Comparison of ENCODE assay signal across 17 cellular contexts in the genomic region with DNA sequence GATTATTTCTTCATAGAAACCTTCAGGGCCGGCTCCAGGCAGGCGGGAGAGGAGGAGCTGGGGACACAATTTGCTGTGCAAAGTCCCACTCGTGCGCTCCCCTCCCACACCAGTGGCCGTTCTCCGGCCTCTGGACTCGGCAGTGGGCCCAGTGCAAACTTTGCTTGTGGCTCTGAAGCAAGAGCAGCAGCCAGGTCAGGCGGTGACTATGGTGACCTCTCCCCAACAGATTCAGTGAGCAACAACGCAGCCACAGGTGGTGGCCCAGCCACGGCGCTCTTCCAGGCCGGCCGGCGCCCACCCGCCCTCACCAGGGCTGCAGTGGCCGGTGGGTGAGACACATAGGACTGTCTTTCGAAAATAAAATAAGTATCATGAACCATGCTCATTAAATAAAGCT. TPM values are rescaled to one million over a fixed set of nuclear protein-coding genes. Genes with fewer than 3 reads are reported as not detected.
DNase-seq lines count a peak whose midpoint lies in the region; ATAC-seq, FAIRE-seq and TF ChIP-seq lines count a peak whose summit lies in the region.
"Had no signal": no experiment of that assay in that cellular context is flagged by ENCODE, and none has a peak within 500 bp of the region (broad histone marks: within the 10 kb centered on the region; RNA-seq: fewer than 3 reads in every experiment).

No MANE protein-coding gene starts in this region.

- no peaks in the 10 kb centered on the region for H3K27me3 Mint-ChIP-seq in Caco-2 (ENCODE audit: insufficient read depth, unreplicated experiment)
- H3K27me3 Mint-ChIP-seq in activated T-helper 1 cell treated with anti-CD3 and anti-CD28 coated beads, Interleukin-12 subunit alpha, Interleukin-12 subunit beta, Interleukin-2, Interleukin-4 antibody, amounts not matched to agents 30 ng/mL and 10 ng/mL and 1 ng/mL, durations not matched to agents 14 hours and 24 hours and 36 hours (ENCODE audit: insufficient read depth) = peaks cover 4% of the 10 kb centered on the region

- H3K4me2 ChIP-seq in K562 (ENCODE audit: insufficient read depth, low read length) = no peak overlapping the region
- H3K4me2 ChIP-seq: PC-9 had no signal

- no peak for TF ChIP-seq EP300 in K562 (IDR thresholded peaks at IDR 0.05; ENCODE audit: low read length)

- no peak overlapping the region for H3K27ac Mint-ChIP-seq in Caco-2 (ENCODE audit: unreplicated experiment)
- no peak overlapping the region for H3K27ac Mint-ChIP-seq in activated T-helper 1 cell treated with anti-CD3 and anti-CD28 coated beads, Interleukin-12 subunit alpha, Interleukin-12 subunit beta, Interleukin-2, Interleukin-4 antibody, amounts not matched to agents 30 ng/mL and 10 ng/mL and 1 ng/mL, durations not matched to agents 14 hours and 24 hours and 36 hours
- H3K27ac Mint-ChIP-seq: WTC11 had no signal

- no peak for TF ChIP-seq RAD21 in K562 (CRISPR knock-in tag; conservative IDR thresholded peaks at IDR 0.05 in 1 of 2, IDR thresholded peaks at IDR 0.05 in 1 of 2)

- peak in 1 of 2 experiments; percentile 23 for DNase-seq in Caco-2
- no peak for DNase-seq in K562 (ENCODE audit: extremely low read depth in 1 of 4, low spot score in 3 of 4)
- peak; percentile 58 for DNase-seq in left ventricle myocardium superior
- DNase-seq in pancreas = peak in 4 of 6 donors; percentile 60 to 79 (median 70)
- DNase-seq in brain microvascular endothelial cell = no peak
- no peak for DNase-seq in NCI-H1092 (lab: John Stamatoyannopoulos, UW)
- no peak for DNase-seq in activated T-helper 1 cell treated with anti-CD3 and anti-CD28 coated beads, Interleukin-12 subunit alpha, Interleukin-12 subunit beta, Interleukin-2, Interleukin-4 antibody, amounts not matched to agents 30 ng/mL and 10 ng/mL and 1 ng/mL, durations not matched to agents 14 hours and 24 hours and 36 hours (ENCODE audit: low spot score)
- DNase-seq: activated gamma-delta T cell; colonic mucosa; NCI-H187; PC-9; stimulated activated naive CD8-positive, alpha-beta T cell treated with anti-CD3 and anti-CD28 coated beads, Interleukin-15, Interleukin-2, amounts not matched to agents 100 U/mL and 50 U/mL, for 24 hours; SW 1271 had no signal

- H3K4me1 ChIP-seq in Caco-2 (0 out of 2 replicates have a peak, but pooled peaks cover 3% of the 10 kb centered on the region), K562 (replicated peaks in 1 of 2; ENCODE audit: control insufficient read depth in 2 of 2, insufficient read depth in 2 of 2, low read length in 2 of 2) (peaks cover 0 to 51% of the 10 kb centered on the region in 2 experiments; a peak in 2 of 5 replicates), pancreas (peaks cover 49 to 66% (median 56%) of the 10 kb centered on the region in 3 donors)

- in situ Hi-C loops in K562 (cut with MboI) (no loop called here), brain microvascular endothelial cell (cut with HindIII; ENCODE audit: low pct_ligation_motif_present, low sequenced_read_pairs) (no loop called here)

- H3K4me3 ChIP-seq in Caco-2 (ENCODE audit: low read depth, low read length) = no peak overlapping the region
- no peak overlapping the region for H3K4me3 ChIP-seq in K562
- H3K4me3 ChIP-seq in pancreas = no peak overlapping the region
- H3K4me3 ChIP-seq in brain microvascular endothelial cell (ENCODE audit: low read depth, low read length) = no peak overlapping the region
- H3K4me3 ChIP-seq: colonic mucosa, PC-9 had no signal

- ATAC-seq in K562 (no peak), left ventricle myocardium superior (no peak), pancreas (peak in 2 of 4 donors; percentile 1), GM19463 (IDR thresholded peaks at IDR 0.05; ENCODE audit: unreplicated experiment) (no peak)
- ATAC-seq: stimulated activated naive CD8-positive, alpha-beta T cell treated with anti-CD3 and anti-CD28 coated beads, Interleukin-15, Interleukin-2, amounts not matched to agents 100 U/mL and 50 U/mL, for 24 hours; WTC11 had no signal

- TF ChIP-seq POLR2A in K562 (conservative IDR thresholded peaks at IDR 0.05) = no peak

- H3K27me3 ChIP-seq in Caco-2 (replicated peaks; ENCODE audit: control insufficient read depth, insufficient read depth, low read length) (no peaks in the 10 kb centered on the region), K562 (ENCODE audit: control insufficient read depth in 2 of 2, insufficient read depth in 2 of 2, low read length in 2 of 2) (no peaks in the 10 kb centered on the region), pancreas (no peaks in the 10 kb centered on the region), brain microvascular endothelial cell (replicated peaks) (no peaks in the 10 kb centered on the region)
- H3K27me3 ChIP-seq: colonic mucosa had no signal

- peaks cover 2% of the 10 kb centered on the region; the same call in 1 of the 2 replicates for H3K36me3 ChIP-seq in Caco-2 (ENCODE audit: control insufficient read depth, insufficient read depth, low read length)
- H3K36me3 ChIP-seq in K562 (ENCODE audit: control insufficient read depth, insufficient read depth, low read length) = peaks cover 79% of the 10 kb centered on the region
- H3K36me3 ChIP-seq in pancreas = peaks cover 0 to 15% (median 0%) of the 10 kb centered on the region in 3 donors
- H3K36me3 ChIP-seq in brain microvascular endothelial cell (replicated peaks) = peaks cover 53% of the 10 kb centered on the region

- no peaks in the 10 kb centered on the region for H3K4me1 Mint-ChIP-seq in Caco-2 (ENCODE audit: low read depth, unreplicated experiment)
- peaks cover 16% of the 10 kb centered on the region for H3K4me1 Mint-ChIP-seq in activated T-helper 1 cell treated with anti-CD3 and anti-CD28 coated beads, Interleukin-12 subunit alpha, Interleukin-12 subunit beta, Interleukin-2, Interleukin-4 antibody, amounts not matched to agents 30 ng/mL and 10 ng/mL and 1 ng/mL, durations not matched to agents 14 hours and 24 hours and 36 hours (ENCODE audit: low read depth)
- H3K4me1 Mint-ChIP-seq: WTC11 had no signal

- 0 out of 4 replicates have a peak overlapping the region, but pooled peaks of 1 of the 2 experiments have one; percentile 12 for H3K9ac ChIP-seq in K562 (ENCODE audit: insufficient read depth in 1 of 2, low read depth in 2 of 2, low read length in 2 of 2)

- FAIRE-seq in K562 (lab: Jason Lieb, UNC) = no peak
- no peak for FAIRE-seq in pancreas (lab: Jason Lieb, UNC)
- FAIRE-seq: H54, HTR-8/SVneo had no signal

- no peaks in the 10 kb centered on the region for H3K9me3 Mint-ChIP-seq in Caco-2 (ENCODE audit: unreplicated experiment)
- no peaks in the 10 kb centered on the region for H3K9me3 Mint-ChIP-seq in activated T-helper 1 cell treated with anti-CD3 and anti-CD28 coated beads, Interleukin-12 subunit alpha, Interleukin-12 subunit beta, Interleukin-2, Interleukin-4 antibody, amounts not matched to agents 30 ng/mL and 10 ng/mL and 1 ng/mL, durations not matched to agents 14 hours and 24 hours and 36 hours
- H3K9me3 Mint-ChIP-seq: WTC11 had no signal

- no peaks in the 10 kb centered on the region for H3K9me3 ChIP-seq in Caco-2
- H3K9me3 ChIP-seq in K562 (replicated peaks; ENCODE audit: control insufficient read depth, insufficient read depth, low read depth, low read length) = no peaks in the 10 kb centered on the region
- no peaks in the 10 kb centered on the region for H3K9me3 ChIP-seq in pancreas
- H3K9me3 ChIP-seq: colonic mucosa had no signal

- H4K20me1 ChIP-seq in K562 (replicated peaks; ENCODE audit: control insufficient read depth, insufficient read depth, low read length) = peaks cover 10% of the 10 kb centered on the region

- no peak overlapping the region for H3K4me3 Mint-ChIP-seq in Caco-2 (ENCODE audit: unreplicated experiment)
- H3K4me3 Mint-ChIP-seq in activated T-helper 1 cell treated with anti-CD3 and anti-CD28 coated beads, Interleukin-12 subunit alpha, Interleukin-12 subunit beta, Interleukin-2, Interleukin-4 antibody, amounts not matched to agents 30 ng/mL and 10 ng/mL and 1 ng/mL, durations not matched to agents 14 hours and 24 hours and 36 hours = no peak overlapping the region
- H3K4me3 Mint-ChIP-seq: WTC11 had no signal

- peaks cover 7% of the 10 kb centered on the region; the same call in 2 of the 3 replicates for H3K79me2 ChIP-seq in K562 (ENCODE audit: control insufficient read depth, insufficient read depth, low read length)

- no peaks in the 10 kb centered on the region for H3K9me1 ChIP-seq in K562 (ENCODE audit: control insufficient read depth, insufficient read depth, low read length)

- TSS peak; percentile 29 for BruUV-seq in Caco-2 (replicated peaks; lab: Mats Ljungman, UMichigan)
- TSS peak; percentile 35 for BruUV-seq in K562 (replicated peaks; lab: Mats Ljungman, UMichigan)

- H2AFZ ChIP-seq in K562 (ENCODE audit: low read depth, low read length) = no peak overlapping the region
- H2AFZ ChIP-seq: PC-9 had no signal

- POLR2A ChIA-PET in Caco-2 (lab: Charles Lee) (no interaction called here), K562 (lab: Yijun Ruan, JAX) (interaction anchor here (1.4 kb wide), 1 partner anchor 10 kb away, joined by 3 read pairs; no protein-coding TSS in a partner anchor)

- TF ChIP-seq CTCF in Caco-2 (IDR thresholded peaks at IDR 0.05; ENCODE audit: insufficient read depth in 1 of 2, low read depth in 1 of 2, low read length in 1 of 2, severe bottlenecking in 1 of 2, unreplicated experiment in 1 of 2) (no peak), K562 (IDR thresholded peaks at IDR 0.05 in 2 of 3, conservative IDR thresholded peaks at IDR 0.05 in 1 of 3; ENCODE audit: insufficient read depth in 2 of 3, low read depth in 1 of 3, low read length in 3 of 3) (no peak), pancreas (IDR thresholded peaks at IDR 0.05) (no peak), brain microvascular endothelial cell (IDR thresholded peaks at IDR 0.05; ENCODE audit: low read depth, low read length, missing control alignments) (no peak)

- peaks cover 54% of the 10 kb centered on the region for H3K36me3 Mint-ChIP-seq in Caco-2 (ENCODE audit: insufficient read depth, unreplicated experiment)
- H3K36me3 Mint-ChIP-seq in activated T-helper 1 cell treated with anti-CD3 and anti-CD28 coated beads, Interleukin-12 subunit alpha, Interleukin-12 subunit beta, Interleukin-2, Interleukin-4 antibody, amounts not matched to agents 30 ng/mL and 10 ng/mL and 1 ng/mL, durations not matched to agents 14 hours and 24 hours and 36 hours (ENCODE audit: low read depth) = peaks cover 45% of the 10 kb centered on the region

- intact Hi-C loops in Caco-2 (cut with micrococcal nuclease; ENCODE audit: unreplicated experiment) = loop anchor here (10.0 kb wide), 1 partner anchor 232 kb away; no protein-coding TSS in a partner anchor
- intact Hi-C loops in K562 (cut with micrococcal nuclease) = no loop called here
- intact Hi-C loops in left ventricle myocardium superior (cut with micrococcal nuclease) = no loop called here
- intact Hi-C loops in pancreas (cut with DNase I) = loop anchor here in 1 of 3 donors (10.0 kb wide), 1 partner anchor 368 kb away; a partner anchor contains a TSS
- intact Hi-C loops in activated T-helper 1 cell treated with anti-CD3 and anti-CD28 coated beads, Interleukin-12 subunit alpha, Interleukin-12 subunit beta, Interleukin-2, Interleukin-4 antibody, amounts not matched to agents 30 ng/mL and 10 ng/mL and 1 ng/mL, durations not matched to agents 14 hours and 24 hours and 36 hours (cut with micrococcal nuclease) = loop anchor here (10.0 kb wide), 1 partner anchor 288 kb away; a partner anchor contains a TSS

- H3K27ac ChIP-seq in K562 (ENCODE audit: extremely low read depth, low read depth, low read length) = no peak overlapping the region
- peak overlapping the region; percentile 6 to 79 (median 18) for H3K27ac ChIP-seq in pancreas
- H3K27ac ChIP-seq in brain microvascular endothelial cell = no peak overlapping the region
- H3K27ac ChIP-seq: colonic mucosa, PC-9 had no signal

- WGBS in K562 (ENCODE audit: insufficient coverage, low coverage, missing lambda C conversion rate) = 94% methylated on average over 16 of the region's 17 CpGs
- 55 to 70% methylated on average over 17 of the region's 17 CpGs for WGBS in pancreas, 2 donors

- CTCF ChIA-PET in Caco-2 (lab: Charles Lee) = no interaction called here
- CTCF ChIA-PET in K562 (lab: Yijun Ruan, JAX; ENCODE audit: low intra/inter-chr PET ratio) = interaction anchor here (0.9 kb wide), 1 partner anchor 84 kb away, joined by 3 read pairs; no protein-coding TSS in a partner anchor

RNA-seq across cellular contexts. Expression of a gene that starts 29.5 kb away (rescaled TPM):
- total RNA-seq in Caco-2 (2022) (24.0 and 25.4 TPM in 2 replicates), K562 (2014; rRNA removed) (27.9 and 34.1 TPM in 2 replicates), K562 (2014; rRNA removed; fragmentation: Illumina TruSeq; extraction: Trizol) (9.5 and 12.3 TPM in 2 replicates), K562 (2015; rRNA removed; fragmentation: Illumina TruSeq; extraction: Trizol) (18.1 and 18.5 TPM in 2 replicates), K562 (2021) (35.8 and 37.4 TPM in 2 replicates), left ventricle myocardium superior (29.5 TPM), pancreas (10 to 100 TPM; 13.5 to 20.2 (median 17.3) TPM)
- 49.3 and 58.0 TPM in 2 replicates for total RNA-seq in K562 (2011; cell fraction: chromatin; rRNA removed; ENCODE audit: low replicate concordance)
- total RNA-seq in K562 (2011; cell fraction: nucleolus; rRNA removed) = 33.2 and 33.4 TPM in 2 replicates
- total RNA-seq in K562 (2011; cell fraction: nucleoplasm; rRNA removed) = 41.1 and 66.6 TPM in 2 replicates
- polyA plus RNA-seq in K562 (2011; rRNA removed) (13.8 TPM in 2 replicates), K562 (2014; fragmentation: Illumina TruSeq; extraction: Trizol) (17.9 and 24.0 TPM in 2 replicates), K562 (2014; fragmentation: Nextera tagmentation; extraction: Ambion mirVana) (under 1 TPM; 0.28 to 0.34 TPM), K562 (2014; rRNA removed) (24.7 and 33.3 TPM in 2 replicates), pancreas (10 to 100 TPM; 27.4 to 30.1 TPM)
- 19.4 and 30.1 TPM in 2 replicates for polyA plus RNA-seq in K562 (2011; cell fraction: cytosol; rRNA removed)
- 22.7 and 30.0 TPM in 2 replicates for polyA plus RNA-seq in K562 (2011; cell fraction: nucleus; rRNA removed)
- 18.5 and 22.9 TPM in 2 replicates for polyA plus RNA-seq in K562 (2012)
- polyA minus RNA-seq in K562 (2011; rRNA and poly(A)+ RNA removed) = 12.2 and 15.1 TPM in 2 replicates
- 13.9 and 17.0 TPM in 2 replicates for polyA minus RNA-seq in K562 (2011; cell fraction: cytosol; rRNA and poly(A)+ RNA removed)
- polyA minus RNA-seq in K562 (2011; cell fraction: nucleus; rRNA and poly(A)+ RNA removed) = 11.8 and 13.6 TPM in 2 replicates
- total RNA-seq in activated T-helper 1 cell treated with anti-CD3 and anti-CD28 coated beads, Interleukin-12 subunit alpha, Interleukin-12 subunit beta, Interleukin-2, Interleukin-4 antibody, amounts not matched to agents 30 ng/mL and 10 ng/mL and 1 ng/mL, durations not matched to agents 14 hours and 24 hours and 36 hours = 12.7 and 14.3 TPM in 2 replicates

RNA-seq across cellular contexts. Expression of a gene that starts 31.1 kb away (rescaled TPM):
- total RNA-seq in Caco-2 (2022) (13.8 and 15.4 TPM in 2 replicates), K562 (2014; rRNA removed) (29.2 and 30.4 TPM in 2 replicates), K562 (2014; rRNA removed; fragmentation: Illumina TruSeq; extraction: Trizol) (6.4 and 8.6 TPM in 2 replicates), K562 (2015; rRNA removed; fragmentation: Illumina TruSeq; extraction: Trizol) (12.0 and 13.2 TPM in 2 replicates), K562 (2021) (27.8 and 31.0 TPM in 2 replicates), left ventricle myocardium superior (27.4 TPM), pancreas (10 to 100 TPM; 41.0 to 96.3 (median 47.9) TPM)
- total RNA-seq in K562 (2011; cell fraction: chromatin; rRNA removed; ENCODE audit: low replicate concordance) = 70.1 and 194 TPM in 2 replicates
- 103 and 109 TPM in 2 replicates for total RNA-seq in K562 (2011; cell fraction: nucleolus; rRNA removed)
- 63.5 and 76.8 TPM in 2 replicates for total RNA-seq in K562 (2011; cell fraction: nucleoplasm; rRNA removed)
- polyA plus RNA-seq in K562 (2011; rRNA removed) (14.2 and 17.2 TPM in 2 replicates), K562 (2014; fragmentation: Illumina TruSeq; extraction: Trizol) (21.7 and 33.6 TPM in 2 replicates), K562 (2014; fragmentation: Nextera tagmentation; extraction: Ambion mirVana) (under 1 TPM; 0.15 to 0.45 TPM), K562 (2014; rRNA removed) (27.0 and 29.1 TPM in 2 replicates), pancreas (100 to 1,000 TPM; 158 to 206 TPM)
- polyA plus RNA-seq in K562 (2011; cell fraction: cytosol; rRNA removed) = 8.8 and 22.2 TPM in 2 replicates
- polyA plus RNA-seq in K562 (2011; cell fraction: nucleus; rRNA removed) = 107 and 176 TPM in 2 replicates
- 15.6 and 30.3 TPM in 2 replicates for polyA plus RNA-seq in K562 (2012)
- 5.7 and 11.0 TPM in 2 replicates for polyA minus RNA-seq in K562 (2011; rRNA and poly(A)+ RNA removed)
- 6.4 and 7.5 TPM in 2 replicates for polyA minus RNA-seq in K562 (2011; cell fraction: cytosol; rRNA and poly(A)+ RNA removed)
- 23.3 and 26.9 TPM in 2 replicates for polyA minus RNA-seq in K562 (2011; cell fraction: nucleus; rRNA and poly(A)+ RNA removed)
- 26.6 and 29.5 TPM in 2 replicates for total RNA-seq in activated T-helper 1 cell treated with anti-CD3 and anti-CD28 coated beads, Interleukin-12 subunit alpha, Interleukin-12 subunit beta, Interleukin-2, Interleukin-4 antibody, amounts not matched to agents 30 ng/mL and 10 ng/mL and 1 ng/mL, durations not matched to agents 14 hours and 24 hours and 36 hours

Comparison
In these comparisons a context has a peak if more than half of its experiments do, and no peak if none do; other contexts are left out.
1. DNase-seq: peak in left ventricle myocardium superior (single experiment) and pancreas (4 of 6); none in K562 (0 of 4), brain microvascular endothelial cell (single experiment), NCI-H1092 (single experiment) and activated T-helper 1 cell treated with anti-CD3 and anti-CD28 coated beads, Interleukin-12 subunit alpha, Interleukin-12 subunit beta, Interleukin-2, Interleukin-4 antibody, amounts not matched to agents 30 ng/mL and 10 ng/mL and 1 ng/mL, durations not matched to agents 14 hours and 24 hours and 36 hours (single experiment).
2. H3K27ac ChIP-seq: peak in pancreas (4 of 4); none in K562 (single experiment) and brain microvascular endothelial cell (single experiment).
3. intact Hi-C loops: an anchor here in Caco-2 (10.0 kb wide) and activated T-helper 1 cell treated with anti-CD3 and anti-CD28 coated beads, Interleukin-12 subunit alpha, Interleukin-12 subunit beta, Interleukin-2, Interleukin-4 antibody, amounts not matched to agents 30 ng/mL and 10 ng/mL and 1 ng/mL, durations not matched to agents 14 hours and 24 hours and 36 hours (10.0 kb wide); none called in K562 and left ventricle myocardium superior.